ENCODE assay signal across 7 cellular contexts in genomic region chr3:115875460-115875859, GRCh38.
"Had no signal": no experiment of that assay in that cellular context is flagged by ENCODE, and none has a peak within 500 bp of the region (broad histone marks: within the 10 kb centered on the region; RNA-seq: fewer than 3 reads in every experiment).

No MANE protein-coding gene starts in this region.

- H3K27ac Mint-ChIP-seq: IgD-negative memory B cell had no signal

- H3K4me1 Mint-ChIP-seq: IgD-negative memory B cell had no signal

- H3K36me3 Mint-ChIP-seq: IgD-negative memory B cell had no signal

- H3K27ac ChIP-seq: HL-60 had no signal

- DNase-seq: IMR-90, KBM-7, KG1 had no signal

- H3K27me3 Mint-ChIP-seq: IgD-negative memory B cell had no signal

- H3K4me3 Mint-ChIP-seq: IgD-negative memory B cell had no signal

- ATAC-seq: HepG2, K562 had no signal

- H3K9me3 Mint-ChIP-seq: IgD-negative memory B cell had no signal

- H3K4me3 ChIP-seq: K562 had no signal
